14 cellular contexts compared by ENCODE assay signal in genomic region chr4:86356425-86356824, GRCh38. TPM values are rescaled to one million over a fixed set of nuclear protein-coding genes. Genes with fewer than 3 reads are reported as not detected.
A peak's percentile ranks its signal among the peaks of the same experiment; 100 is the strongest.
DNase-seq lines count a peak whose midpoint lies in the region; ATAC-seq and TF ChIP-seq lines count a peak whose summit lies in the region.
"Had no signal": no experiment of that assay in that cellular context is flagged by ENCODE, and none has a peak within 500 bp of the region (broad histone marks: within the 10 kb centered on the region; RNA-seq: fewer than 3 reads in every experiment).

No MANE protein-coding gene starts in this region.

- H3K36me3 Mint-ChIP-seq in activated T-cell treated with anti-CD3 and anti-CD28 coated beads, Interleukin-2, amount 50 U/mL, for 72 hours (ENCODE audit: insufficient read depth in 2 of 2) = no peaks in the 10 kb centered on the region
- peaks cover 7% of the 10 kb centered on the region for H3K36me3 Mint-ChIP-seq in osteocyte (ENCODE audit: unreplicated experiment)

- peaks cover 19% of the 10 kb centered on the region for H3K27me3 Mint-ChIP-seq in activated T-cell treated with anti-CD3 and anti-CD28 coated beads, Interleukin-2, amount 50 U/mL, for 72 hours (ENCODE audit: low read depth)
- no peaks in the 10 kb centered on the region for H3K27me3 Mint-ChIP-seq in osteocyte (ENCODE audit: unreplicated experiment)

- H3K4me2 ChIP-seq in OCI-LY1 (ENCODE audit: low read length) = peak overlapping the region; percentile 36; the same call in 1 of the 2 replicates
- H3K4me2 ChIP-seq: BLaER1 had no signal

- H3K9me3 ChIP-seq in OCI-LY1 (ENCODE audit: low read length) = no peaks in the 10 kb centered on the region
- H3K9me3 ChIP-seq in endocrine pancreas (ENCODE audit: control insufficient read depth, low read length) = no peaks in the 10 kb centered on the region
- H3K9me3 ChIP-seq: BLaER1, SJCRH30 had no signal

- H3K79me2 ChIP-seq in OCI-LY1 (ENCODE audit: insufficient read depth, low read length) = no peaks in the 10 kb centered on the region

- no peaks in the 10 kb centered on the region for H3K9me2 ChIP-seq in OCI-LY1 (ENCODE audit: low read depth, low read length)

- peak; percentile 61 to 68 for ATAC-seq in activated T-cell treated with anti-CD3 and anti-CD28 coated beads, Interleukin-2, amount 50 U/mL, for 72 hours (replicated peaks in 1 of 2)

- H3K36me3 ChIP-seq in OCI-LY1 (ENCODE audit: insufficient read depth, low read length) (no peaks in the 10 kb centered on the region), endocrine pancreas (ENCODE audit: control insufficient read depth, insufficient read depth, low read length) (peaks cover 2% of the 10 kb centered on the region)
- H3K36me3 ChIP-seq: BLaER1 had no signal

- peak overlapping the region; percentile 39 for H3K4me3 ChIP-seq in OCI-LY1 (ENCODE audit: low read depth, low read length, poor library complexity, severe bottlenecking)
- H3K4me3 ChIP-seq in endocrine pancreas (ENCODE audit: control insufficient read depth, insufficient read depth, low read length) = peak overlapping the region; percentile 94
- H3K4me3 ChIP-seq: BLaER1, SJCRH30 had no signal

- no peak overlapping the region for H2AFZ ChIP-seq in OCI-LY1 (ENCODE audit: low read length)

- no peaks in the 10 kb centered on the region for H4K20me1 ChIP-seq in OCI-LY1 (ENCODE audit: insufficient read depth, low read length)
- H4K20me1 ChIP-seq: BLaER1 had no signal

- H3K9me3 Mint-ChIP-seq in activated T-cell treated with anti-CD3 and anti-CD28 coated beads, Interleukin-2, amount 50 U/mL, for 72 hours = no peaks in the 10 kb centered on the region
- H3K9me3 Mint-ChIP-seq in osteocyte (ENCODE audit: unreplicated experiment) = no peaks in the 10 kb centered on the region

- no peak overlapping the region for H3K9ac ChIP-seq in OCI-LY1 (ENCODE audit: low read length)
- H3K9ac ChIP-seq in endocrine pancreas (ENCODE audit: control insufficient read depth, insufficient read depth, low read length) = no peak overlapping the region
- H3K9ac ChIP-seq: BLaER1 had no signal

- no peak overlapping the region for H3K27ac ChIP-seq in OCI-LY1 (ENCODE audit: low read depth, low read length, poor library complexity, severe bottlenecking)
- peak overlapping the region; percentile 22 for H3K27ac ChIP-seq in temporal lobe (ENCODE audit: low read depth, low read length)
- H3K27ac ChIP-seq: BLaER1, RWPE1, SJCRH30 had no signal

- peak overlapping the region; percentile 31 for H3K27ac Mint-ChIP-seq in activated T-cell treated with anti-CD3 and anti-CD28 coated beads, Interleukin-2, amount 50 U/mL, for 72 hours
- no peak overlapping the region for H3K27ac Mint-ChIP-seq in osteocyte (ENCODE audit: unreplicated experiment)

- no peak for DNase-seq in activated T-cell treated with anti-CD3 and anti-CD28 coated beads, Interleukin-2, amount 50 U/mL, for 72 hours
- DNase-seq in activated T-cell treated with anti-CD3 and anti-CD28 coated beads for 4 hours (no peak), H4 (ENCODE audit: low spot score) (no peak), OCI-M2 (lab: John Stamatoyannopoulos, UW; ENCODE audit: unreplicated experiment) (no peak), osteocyte (ENCODE audit: extremely low spot score, unreplicated experiment) (no peak)
- DNase-seq: 8988T, MV-4-11, NCI-H1417 treated with DMSO at 0.1 percent for 48 hours, SJCRH30 had no signal

- H3K4me1 ChIP-seq in OCI-LY1 (ENCODE audit: insufficient read depth, low read length, severe bottlenecking) (peaks cover 33% of the 10 kb centered on the region), endocrine pancreas (ENCODE audit: control insufficient read depth, insufficient read depth, low read length) (peaks cover 14% of the 10 kb centered on the region)
- H3K4me1 ChIP-seq: SJCRH30 had no signal

- TF ChIP-seq CTCF in OCI-LY1 (IDR thresholded peaks at IDR 0.05; ENCODE audit: low read length) (no peak), osteocyte (IDR thresholded peaks at IDR 0.05) (no peak)

- H3K27me3 ChIP-seq in OCI-LY1 (ENCODE audit: insufficient read depth, low read length) (no peaks in the 10 kb centered on the region), endocrine pancreas (ENCODE audit: control insufficient read depth, insufficient read depth, low read length) (no peaks in the 10 kb centered on the region)
- H3K27me3 ChIP-seq: BLaER1, SJCRH30 had no signal

- no peaks in the 10 kb centered on the region for H3F3A ChIP-seq in OCI-LY1 (ENCODE audit: insufficient read depth, low read length)

- H3K4me1 Mint-ChIP-seq in activated T-cell treated with anti-CD3 and anti-CD28 coated beads, Interleukin-2, amount 50 U/mL, for 72 hours (ENCODE audit: low read depth) = peaks cover 25% of the 10 kb centered on the region
- H3K4me1 Mint-ChIP-seq in osteocyte (ENCODE audit: unreplicated experiment) = peaks cover 38% of the 10 kb centered on the region

- no peak overlapping the region for H3K4me3 Mint-ChIP-seq in activated T-cell treated with anti-CD3 and anti-CD28 coated beads, Interleukin-2, amount 50 U/mL, for 72 hours
- no peak overlapping the region for H3K4me3 Mint-ChIP-seq in osteocyte (ENCODE audit: unreplicated experiment)

RNA-seq across cellular contexts. Expression of gene MAPK10, which starts 3.4 kb away (rescaled TPM):
- total RNA-seq in activated T-cell treated with anti-CD3 and anti-CD28 coated beads, Interleukin-2, amount 50 U/mL, for 72 hours = under 1 TPM in 1 of 2 donors, not detected in 1; 0.49 TPM
- total RNA-seq in temporal lobe = 163 TPM
- total RNA-seq in H4 (2014; rRNA removed; shearing (Covaris generic)) = 3.8 and 8.1 TPM in 2 replicates
- total RNA-seq in osteocyte = 16.2 and 19.2 TPM in 2 replicates
